7 cellular contexts compared by ENCODE assay signal in genomic region chr6:73521351-73522254, GRCh38. TPM values are rescaled to one million over a fixed set of nuclear protein-coding genes. Genes with fewer than 3 reads are reported as not detected.
DNase-seq lines count a peak whose midpoint lies in the region; ATAC-seq, FAIRE-seq and TF ChIP-seq lines count a peak whose summit lies in the region.

No MANE protein-coding gene starts in this region.

- H3K4me3 Mint-ChIP-seq in T-helper 17 cell: peak overlapping the region; percentile 91
- H3K4me3 Mint-ChIP-seq in chondrocyte (ENCODE audit: unreplicated experiment): peak overlapping the region; percentile 93

- TF ChIP-seq RAD21 in HepG2 (CRISPR knock-in tag; IDR thresholded peaks at IDR 0.05): peak; percentile 32; the same call in 1 of the 2 replicates

- H3K27me3 ChIP-seq in HepG2 (ENCODE audit: control insufficient read depth in 1 of 2, insufficient read depth in 2 of 2, low read length in 2 of 2): no peaks in the 10 kb centered on the region; a peak in 1 of 5 replicates

- H3K4me2 ChIP-seq in HepG2 (ENCODE audit: low read depth, low read length): peak overlapping the region; percentile 91

- ATAC-seq in GM18502 (IDR thresholded peaks at IDR 0.05; ENCODE audit: poor library complexity, unreplicated experiment) (peak; percentile 39), HG02642 (IDR thresholded peaks at IDR 0.05; ENCODE audit: poor library complexity, unreplicated experiment) (peak; percentile 46), T-helper 17 cell (peak; percentile 36), HepG2 (peak; percentile 65)

- peaks cover 36% of the 10 kb centered on the region for H4K20me1 ChIP-seq in HepG2 (ENCODE audit: insufficient read depth, low read length)

- DNase-seq in NCI-H1092 (lab: John Stamatoyannopoulos, UW) (peak; percentile 26), T-helper 17 cell (peak in 1 of 3 donors; percentile 58), chondrocyte (ENCODE audit: low spot score) (peak; percentile 93), HepG2 (ENCODE audit: low spot score) (peak; percentile 69)
- peak; percentile 52 to 71 (median 65) for DNase-seq in stimulated activated CD4-positive, alpha-beta T cell treated with anti-CD3 and anti-CD28 coated beads, TNF-alpha, amount 100 ng/mL, for 4 hours (ENCODE audit: low read depth in 3 of 3)

- TSS peak; percentile 85 for BruUV-seq in HepG2 (replicated peaks; lab: Mats Ljungman, UMichigan)

- H3K4me1 ChIP-seq in HepG2 (ENCODE audit: insufficient read depth, low read length): peaks cover 38% of the 10 kb centered on the region

- peaks cover 6% of the 10 kb centered on the region for H3K27me3 Mint-ChIP-seq in T-helper 17 cell
- no peaks in the 10 kb centered on the region for H3K27me3 Mint-ChIP-seq in chondrocyte (ENCODE audit: low read depth)

- POLR2A ChIA-PET in HepG2 (lab: Yijun Ruan, JAX): interaction anchor here (1.0 to 6.5 kb wide), 22 partner anchors 8 to 132 kb away, joined by 3 to 130 read pairs (median 8); partner anchors contain the start of genes MTO1 and SLC17A5

- H3K79me2 ChIP-seq in HepG2 (ENCODE audit: insufficient read depth, low read length): peaks cover 28% of the 10 kb centered on the region

- H3K4me1 Mint-ChIP-seq in T-helper 17 cell: peaks cover 39% of the 10 kb centered on the region
- peaks cover 50% of the 10 kb centered on the region for H3K4me1 Mint-ChIP-seq in chondrocyte (ENCODE audit: low read depth)

- FAIRE-seq in HepG2 (lab: Jason Lieb, UNC): no peak

- peaks cover 11% of the 10 kb centered on the region for H3K36me3 Mint-ChIP-seq in T-helper 17 cell (ENCODE audit: low read depth)
- H3K36me3 Mint-ChIP-seq in chondrocyte (ENCODE audit: low read depth): peaks cover 38% of the 10 kb centered on the region

- CTCF ChIA-PET in HepG2 (lab: Yijun Ruan, JAX; ENCODE audit: low intra/inter-chr PET ratio, low total read pairs): no interaction called here

- under 1% methylated on average over 6 of the region's 38 CpGs for WGBS in HepG2 (ENCODE audit: low lambda C conversion rate)

- H3K4me3 ChIP-seq in HepG2 (replicated peaks in 1 of 3; ENCODE audit: insufficient read depth in 1 of 3, low read depth in 2 of 3, low read length in 3 of 3): peak overlapping the region; percentile 76 to 86 (median 81)

- peak overlapping the region; percentile 97 for H3K27ac ChIP-seq in HepG2 (ENCODE audit: extremely low read length, insufficient read depth, low read length)

- H2AFZ ChIP-seq in HepG2 (ENCODE audit: low read length): no peak overlapping the region

- peaks cover 7 to 27% of the 10 kb centered on the region in 2 experiments for H3K36me3 ChIP-seq in HepG2 (replicated peaks in 1 of 2; ENCODE audit: control insufficient read depth in 1 of 2, insufficient read depth in 2 of 2, low read length in 2 of 2)

- no peaks in the 10 kb centered on the region for H3K9me3 Mint-ChIP-seq in chondrocyte (ENCODE audit: low read depth)

- TF ChIP-seq CTCF in chondrocyte (IDR thresholded peaks at IDR 0.05) (no peak), HepG2 (CRISPR knock-in tag; IDR thresholded peaks at IDR 0.05) (no peak)

- intact Hi-C loops in HepG2 (cut with micrococcal nuclease; ENCODE audit: unreplicated experiment): loop anchor here (1.0 to 5.0 kb wide), 3 partner anchors 46 to 133 kb away; no protein-coding TSS in a partner anchor

- H3K9me3 ChIP-seq in T-helper 17 cell (ENCODE audit: control insufficient read depth, low read length, poor library complexity, severe bottlenecking) (peaks cover 4% of the 10 kb centered on the region), HepG2 (ENCODE audit: low read length) (no peaks in the 10 kb centered on the region)

- TF ChIP-seq POLR2A in HepG2 (IDR thresholded peaks at IDR 0.05; ENCODE audit: insufficient read depth in 1 of 2, low read depth in 2 of 2, low read length in 2 of 2): peak; percentile 58 to 63

- in situ Hi-C loops in HepG2 (cut with HindIII; ENCODE audit: extremely low pct_ligation_motif_present, low pct_unique_long_range_greater_than_20kb): loop anchor here (5.0 to 10.0 kb wide), 2 partner anchors 63 to 86 kb away; no protein-coding TSS in a partner anchor

- peak overlapping the region; percentile 93 for H3K9ac ChIP-seq in HepG2 (ENCODE audit: insufficient read depth, low read depth, low read length)

- TF ChIP-seq EP300 in HepG2 (IDR thresholded peaks at IDR 0.05; ENCODE audit: low read depth in 2 of 2, low read length in 2 of 2) (no peak), HepG2 (CRISPR knock-in tag; IDR thresholded peaks at IDR 0.05; ENCODE audit: borderline replicate concordance) (no peak)

- H3K27ac Mint-ChIP-seq in T-helper 17 cell: peak overlapping the region; percentile 100
- peak overlapping the region; percentile 98 for H3K27ac Mint-ChIP-seq in chondrocyte (ENCODE audit: unreplicated experiment)

TF ChIP-seq in HepG2, 621 proteins besides CTCF, POLR2A, EP300 and RAD21 (continues in another document):
- no peak for TF ChIP-seq ZBTB14 (CRISPR knock-in tag; IDR thresholded peaks at IDR 0.05)
- TF ChIP-seq TCF12 (IDR thresholded peaks at IDR 0.05): no peak
- no peak; the same call in 1 of the 2 replicates for TF ChIP-seq TCF12 (CRISPR knock-in tag; IDR thresholded peaks at IDR 0.05)
- peak; percentile 68; the same call in 1 of the 2 replicates for TF ChIP-seq ZNF761 (CRISPR knock-in tag; conservative IDR thresholded peaks at IDR 0.05)
- TF ChIP-seq THRA (CRISPR knock-in tag; IDR thresholded peaks at IDR 0.05; ENCODE audit: borderline replicate concordance): 0 out of 2 replicates have a peak, but pooled peaks have one; percentile 3
- 0 out of 2 replicates have a peak, but pooled peaks have one; percentile 3 for TF ChIP-seq ZNF740 (CRISPR knock-in tag; IDR thresholded peaks at IDR 0.05)
- TF ChIP-seq HOMEZ (CRISPR knock-in tag; IDR thresholded peaks at IDR 0.05; ENCODE audit: low read depth): no peak

RNA-seq across cellular contexts. Expression of gene EEF1A1, which starts 0.8 kb away (rescaled TPM):
- total RNA-seq in T-helper 17 cell (over 10,000 TPM; 15,315 to 15,954 TPM), chondrocyte (8,230 to 8,902 TPM (median 8,643 TPM) in 3 replicates), HepG2 (2016; rRNA removed; fragmentation: Illumina TruSeq; extraction: Trizol) (13,726 and 19,145 TPM in 2 replicates)
- total RNA-seq in HepG2 (2016; cell fraction: cytosol; rRNA removed; fragmentation: Illumina TruSeq; extraction: Trizol; ENCODE audit: low read depth): 8,339 and 10,487 TPM in 2 replicates
- 13,733 and 18,946 TPM in 2 replicates for total RNA-seq in HepG2 (2016; cell fraction: insoluble cytoplasmic fraction; rRNA removed; fragmentation: Illumina TruSeq; extraction: Trizol)
- 28,006 and 33,792 TPM in 2 replicates for total RNA-seq in HepG2 (2016; cell fraction: membrane; rRNA removed; fragmentation: Illumina TruSeq; extraction: Trizol)
- total RNA-seq in HepG2 (2016; cell fraction: nucleus; rRNA removed; fragmentation: Illumina TruSeq; extraction: Trizol): 5,621 and 5,952 TPM in 2 replicates
- 14,480 and 17,172 TPM in 2 replicates for polyA plus RNA-seq in HepG2 (2011; rRNA removed)
- 15,977 and 19,367 TPM in 2 replicates for polyA plus RNA-seq in HepG2 (2011; cell fraction: cytosol; rRNA removed)
- 3,845 and 5,107 TPM in 2 replicates for polyA plus RNA-seq in HepG2 (2011; cell fraction: nucleus; rRNA removed)
- polyA plus RNA-seq in HepG2 (2012): 17,181 and 19,057 TPM in 2 replicates
- polyA plus RNA-seq in HepG2 (2016; cell fraction: cytosol; fragmentation: Illumina TruSeq; extraction: Trizol; ENCODE audit: low read depth): 12,881 and 14,827 TPM in 2 replicates
- polyA plus RNA-seq in HepG2 (2016; cell fraction: insoluble cytoplasmic fraction; fragmentation: Illumina TruSeq; extraction: Trizol; ENCODE audit: low read depth): 16,271 and 16,577 TPM in 2 replicates
- polyA plus RNA-seq in HepG2 (2016; cell fraction: membrane; fragmentation: Illumina TruSeq; extraction: Trizol; ENCODE audit: low read depth): 23,858 and 27,229 TPM in 2 replicates
- polyA plus RNA-seq in HepG2 (2016; cell fraction: nucleus; fragmentation: Illumina TruSeq; extraction: Trizol; ENCODE audit: insufficient read depth, low read depth): 6,994 and 7,179 TPM in 2 replicates
- 11,031 and 11,693 TPM in 2 replicates for polyA minus RNA-seq in HepG2 (2011; rRNA and poly(A)+ RNA removed; ENCODE audit: low replicate concordance)
- 6,843 and 8,738 TPM in 2 replicates for polyA minus RNA-seq in HepG2 (2011; cell fraction: cytosol; rRNA and poly(A)+ RNA removed)
- 1,924 and 3,380 TPM in 2 replicates for polyA minus RNA-seq in HepG2 (2011; cell fraction: nucleus; rRNA and poly(A)+ RNA removed)
